Comparison of ENCODE assay signal across 20 cellular contexts in genomic region chr17:75712480-75712879, GRCh38.
"Had no signal": no experiment of that assay in that cellular context is flagged by ENCODE, and none has a peak within 500 bp of the region (broad histone marks: within the 10 kb centered on the region; RNA-seq: fewer than 3 reads in every experiment).

No MANE protein-coding gene starts in this region.

- H3K4me1 ChIP-seq: upper lobe of right lung had no signal

- H3K4me3 Mint-ChIP-seq: activated B cell treated with CpG ODN at 0.5 μM for 24 hours; activated CD4-positive, alpha-beta memory T cell treated with anti-CD3 and anti-CD28 coated beads, Interleukin-2, amount 10 ng/mL, durations not matched to agents 7 days and 5 days; activated naive CD4-positive, alpha-beta T cell treated with anti-CD3 and anti-CD28 coated beads for 36 hours; activated T-cell treated with anti-CD3 and anti-CD28 coated beads, Interleukin-2, amount 50 U/mL, for 24 hours; neural crest cell had no signal

- H3K9me3 Mint-ChIP-seq: activated B cell treated with CpG ODN at 0.5 μM for 24 hours; activated CD4-positive, alpha-beta memory T cell treated with anti-CD3 and anti-CD28 coated beads, Interleukin-2, amount 10 ng/mL, durations not matched to agents 7 days and 5 days; activated naive CD4-positive, alpha-beta T cell treated with anti-CD3 and anti-CD28 coated beads for 36 hours; activated T-cell treated with anti-CD3 and anti-CD28 coated beads, Interleukin-2, amount 50 U/mL, for 24 hours; neural crest cell had no signal

- H3K27ac ChIP-seq: brain microvascular endothelial cell, coronary artery, gastroesophageal sphincter, heart left ventricle, left ventricle myocardium inferior, upper lobe of right lung had no signal

- H3K4me1 Mint-ChIP-seq: activated B cell treated with CpG ODN at 0.5 μM for 24 hours; activated CD4-positive, alpha-beta memory T cell treated with anti-CD3 and anti-CD28 coated beads, Interleukin-2, amount 10 ng/mL, durations not matched to agents 7 days and 5 days; neural crest cell had no signal

- H3K27me3 ChIP-seq: brain microvascular endothelial cell, heart left ventricle had no signal

- H3K9me3 ChIP-seq: gastroesophageal sphincter, heart left ventricle, left ventricle myocardium inferior, upper lobe of right lung had no signal

- H3K4me3 ChIP-seq: coronary artery, gastroesophageal sphincter, heart left ventricle, left ventricle myocardium inferior, upper lobe of right lung had no signal

- H3K27ac Mint-ChIP-seq: activated B cell treated with CpG ODN at 0.5 μM for 24 hours; activated CD4-positive, alpha-beta memory T cell treated with anti-CD3 and anti-CD28 coated beads, Interleukin-2, amount 10 ng/mL, durations not matched to agents 7 days and 5 days; activated naive CD4-positive, alpha-beta T cell treated with anti-CD3 and anti-CD28 coated beads for 36 hours; activated T-cell treated with anti-CD3 and anti-CD28 coated beads, Interleukin-2, amount 50 U/mL, for 24 hours; progenitor cell of endocrine pancreas had no signal

- ATAC-seq: esophagus mucosa, gastroesophageal sphincter, heart left ventricle, upper lobe of right lung had no signal

- DNase-seq: activated B cell treated with CpG ODN at 0.5 μM for 24 hours; activated CD4-positive, alpha-beta memory T cell treated with anti-CD3 and anti-CD28 coated beads, Interleukin-2, amount 10 ng/mL, durations not matched to agents 7 days and 5 days; activated CD4-positive, alpha-beta T cell treated with anti-CD3 and anti-CD28 coated beads for 48 hours; activated naive CD4-positive, alpha-beta T cell treated with anti-CD3 and anti-CD28 coated beads for 36 hours; activated T-cell treated with anti-CD3 and anti-CD28 coated beads, Interleukin-2, amount 50 U/mL, for 24 hours; aorta; brain microvascular endothelial cell; heart left ventricle; kidney glomerular epithelial cell; left ventricle myocardium inferior; stimulated activated CD4-positive, alpha-beta T cell treated with anti-CD3 and anti-CD28 coated beads, Interleukin-12 subunit alpha, Interleukin-12 subunit beta, amount 100 ng/mL, for 4 hours; stimulated activated CD4-positive, alpha-beta T cell treated with anti-CD3 and anti-CD28 coated beads, Interleukin-1b, Interleukin-23, amount 100 ng/mL, for 48 hours; stimulated activated CD8-positive, alpha-beta memory T cell treated with anti-CD3 and anti-CD28 coated beads, Interleukin-4, amount 100 ng/mL, for 48 hours; stimulated activated naive CD4-positive, alpha-beta T cell; upper lobe of right lung had no signal
